17 cellular contexts compared by ENCODE assay signal in the genomic region with DNA sequence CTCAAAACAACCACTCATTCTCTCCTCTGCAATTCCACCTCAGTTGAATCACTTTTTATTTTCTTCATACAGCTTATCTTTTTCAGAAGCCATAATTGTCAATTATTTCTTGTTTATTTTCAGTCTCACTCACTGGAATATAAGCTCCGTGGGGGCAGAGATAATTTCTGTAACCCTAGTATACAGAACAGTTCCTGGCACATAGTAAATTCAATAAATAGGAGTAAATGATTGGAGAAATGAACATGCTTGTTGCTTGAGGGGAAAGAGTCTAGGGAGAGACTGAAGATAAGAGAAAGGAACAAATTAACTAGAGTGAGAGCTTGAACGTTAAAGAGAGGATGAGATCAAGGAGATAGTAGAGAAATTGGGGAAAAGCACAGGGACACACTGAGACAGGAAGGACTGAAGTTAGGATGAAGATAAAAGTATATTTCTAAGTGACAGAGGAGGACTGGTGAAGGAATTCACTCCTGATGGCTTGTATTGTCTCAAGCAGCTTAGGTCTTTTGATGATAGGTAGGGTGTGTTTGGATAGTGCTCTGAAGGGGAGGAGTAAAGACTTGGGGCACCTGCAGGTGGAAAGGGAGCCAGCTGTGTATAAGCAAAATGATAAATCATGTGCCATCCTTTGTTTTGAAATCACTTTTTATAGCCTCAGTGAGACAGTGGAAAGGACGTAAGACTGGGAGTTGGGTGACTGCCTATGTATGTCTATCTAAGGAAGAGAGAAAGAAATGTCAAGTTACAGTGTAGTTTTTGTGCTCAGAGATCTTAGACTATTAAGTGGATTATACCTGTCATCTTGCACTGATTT. TPM values are rescaled to one million over a fixed set of nuclear protein-coding genes. Genes with fewer than 3 reads are reported as not detected.
A peak's percentile ranks its signal among the peaks of the same experiment; 100 is the strongest.
DNase-seq lines count a peak whose midpoint lies in the region; ATAC-seq, FAIRE-seq and TF ChIP-seq lines count a peak whose summit lies in the region.
"Had no signal": no experiment of that assay in that cellular context is flagged by ENCODE, and none has a peak within 500 bp of the region (broad histone marks: within the 10 kb centered on the region; RNA-seq: fewer than 3 reads in every experiment).

No MANE protein-coding gene starts in this region.

- DNase-seq in BE2C (no peak), IMR-90 (no peak), GM12878 (ENCODE audit: low read depth, low spot score) (no peak), NCI-H187 (lab: John Stamatoyannopoulos, UW) (no peak), A172 (ENCODE audit: low spot score) (no peak), HTR-8/SVneo (ENCODE audit: insufficient read length, low spot score) (no peak), NCI-H1694 (lab: John Stamatoyannopoulos, UW) (no peak)
- DNase-seq: activated CD8-positive, alpha-beta T cell treated with anti-CD3 and anti-CD28 coated beads for 36 hours; body of pancreas; effector memory CD8-positive, alpha-beta T cell; heart right ventricle; lower lobe of right lung; NCI-H1930; pancreas; stimulated activated CD4-positive, alpha-beta T cell treated with anti-CD3 and anti-CD28 coated beads, Interleukin-2, amount 100 ng/mL, for 24 hours; T-helper 17 cell had no signal

- H3K9ac ChIP-seq in IMR-90 (ENCODE audit: low read depth, low read length): no peak overlapping the region
- H3K9ac ChIP-seq in GM12878 (ENCODE audit: control insufficient read depth, insufficient read depth, low read length): peak overlapping the region; percentile 95
- peak overlapping the region in 1 of 2 donors; percentile 95 for H3K9ac ChIP-seq in mucosa of rectum (ENCODE audit: low read depth in 1 of 2, low read length in 2 of 2)

- TF ChIP-seq CTCF in BE2C (IDR thresholded peaks at IDR 0.05; ENCODE audit: low read depth, low read length) (no peak), IMR-90 (conservative IDR thresholded peaks at IDR 0.05; ENCODE audit: low read depth, low read length) (no peak), GM12878 (IDR thresholded peaks at IDR 0.05 in 2 of 3, conservative IDR thresholded peaks at IDR 0.05 in 1 of 3; ENCODE audit: control insufficient read depth in 2 of 3, extremely low read depth in 1 of 3, insufficient read depth in 1 of 3, low read depth in 3 of 3, low read length in 3 of 3) (no peak)

- intact Hi-C loops in IMR-90 (cut with micrococcal nuclease) (loop anchor here (5.0 kb wide), 1 partner anchor 339 kb away; a partner anchor contains a TSS), GM12878 (cut with micrococcal nuclease; ENCODE audit: unreplicated experiment) (loop anchor here (5.0 kb wide), 1 partner anchor 201 kb away; a partner anchor contains a TSS)

- TF ChIP-seq EP300 in GM12878 (IDR thresholded peaks at IDR 0.05; ENCODE audit: borderline replicate concordance in 1 of 2, control insufficient read depth in 1 of 2, low read depth in 2 of 2, low read length in 2 of 2): no peak

- H2BK15ac ChIP-seq in IMR-90 (ENCODE audit: low read depth, low read length): no peak overlapping the region

- BruUV-seq in IMR-90 (replicated peaks; lab: Mats Ljungman, UMichigan) (TSS peak; percentile 28), GM12878 (replicated peaks; lab: Mats Ljungman, UMichigan) (TSS peak; percentile 60)

- H2AFZ ChIP-seq in IMR-90 (replicated peaks; ENCODE audit: low read length, poor library complexity): no peak overlapping the region
- H2AFZ ChIP-seq in GM12878 (ENCODE audit: control insufficient read depth, low read depth, low read length): no peak overlapping the region

- H3K4me1 ChIP-seq in BE2C: peaks cover 6% of the 10 kb centered on the region
- no peaks in the 10 kb centered on the region for H3K4me1 ChIP-seq in IMR-90 (ENCODE audit: control insufficient read depth, insufficient read depth, low read length)
- 0 out of 2 replicates have a peak, but pooled peaks cover 4% of the 10 kb centered on the region for H3K4me1 ChIP-seq in GM12878 (ENCODE audit: control insufficient read depth, insufficient read depth, low read length)
- peaks cover 11 to 12% of the 10 kb centered on the region in 2 donors for H3K4me1 ChIP-seq in mucosa of rectum (ENCODE audit: control insufficient read depth in 2 of 2, insufficient read depth in 2 of 2, low read length in 2 of 2)

- H3K79me1 ChIP-seq in IMR-90 (ENCODE audit: low read depth in 1 of 2, low read length in 2 of 2): peaks cover 26 to 38% of the 10 kb centered on the region in 2 experiments

- H4K8ac ChIP-seq in IMR-90 (ENCODE audit: low read depth in 2 of 2, low read length in 2 of 2): no peak overlapping the region

- SMC1A ChIA-PET in GM12878 (lab: Charles Lee; ENCODE audit: uncharacterized antibody, unreplicated experiment): interaction anchor here (0.7 to 1.1 kb wide), 3 partner anchors 66 to 260 kb away, joined by 3 read pairs; no protein-coding TSS in a partner anchor

- in situ Hi-C loops in IMR-90 (cut with MboI; ENCODE audit: low sequenced_read_pairs) (no loop called here), GM12878 (cut with MboI) (no loop called here)

- H3K14ac ChIP-seq in IMR-90 (replicated peaks; ENCODE audit: low read depth, low read length): no peak overlapping the region

- no peak overlapping the region for H2BK20ac ChIP-seq in IMR-90 (ENCODE audit: low read depth, low read length)

- FAIRE-seq in GM12878 (lab: Jason Lieb, UNC) (no peak), HTR-8/SVneo (lab: Jason Lieb, UNC) (no peak)
- FAIRE-seq: pancreas had no signal

- no peak overlapping the region; the same call in 1 of the 2 replicates for H3K56ac ChIP-seq in IMR-90 (ENCODE audit: extremely low read depth, insufficient read depth, low read length)

- H3K4me3 ChIP-seq in BE2C (ENCODE audit: low read depth, low read length) (peak overlapping the region; percentile 93; the same call in 1 of the 2 replicates), IMR-90 (ENCODE audit: insufficient read depth, low read depth, low read length) (no peak overlapping the region), GM12878 (peak overlapping the region; percentile 87), mucosa of rectum (ENCODE audit: low read length in 2 of 2) (peak overlapping the region; percentile 85 to 94)

- H4K91ac ChIP-seq in IMR-90 (ENCODE audit: insufficient read depth, low read depth, low read length): no peak overlapping the region

- dilution Hi-C loops in IMR-90 (cut with HindIII; ENCODE audit: low sequenced_read_pairs, unreplicated experiment): no loop called here

- no peaks in the 10 kb centered on the region for H3K27me3 ChIP-seq in BE2C
- no peaks in the 10 kb centered on the region for H3K27me3 ChIP-seq in IMR-90 (ENCODE audit: control insufficient read depth, insufficient read depth, low read length)
- H3K27me3 ChIP-seq in GM12878 (replicated peaks in 1 of 2; ENCODE audit: control insufficient read depth in 2 of 2, insufficient read depth in 2 of 2, low read length in 1 of 2): no peaks in the 10 kb centered on the region
- no peaks in the 10 kb centered on the region for H3K27me3 ChIP-seq in mucosa of rectum (ENCODE audit: control insufficient read depth in 2 of 2, insufficient read depth in 2 of 2, low read length in 2 of 2)
- H3K27me3 ChIP-seq: body of pancreas, heart right ventricle, pancreas had no signal

- H3K4me2 ChIP-seq in IMR-90 (ENCODE audit: low read depth, low read length) (no peak overlapping the region), GM12878 (ENCODE audit: control insufficient read depth, insufficient read depth) (peak overlapping the region; percentile 97)

- WGBS in IMR-90 (ENCODE audit: extremely low coverage in 2 of 2, insufficient read length in 1 of 2), 2 experiments: 80% methylated on average over 1 of the region's 3 CpGs; no CpG with 5 or more reads in 1 of the 2 experiments
- WGBS in GM12878 (ENCODE audit: insufficient coverage, insufficient replicate concordance, low lambda C conversion rate, missing lambda C conversion rate): 60% methylated on average over 3 of the region's 3 CpGs

- H2BK120ac ChIP-seq in IMR-90 (ENCODE audit: low read depth, low read length): no peak overlapping the region

- RAD21 ChIA-PET in GM12878 (lab: Charles Lee; ENCODE audit: unreplicated experiment): no interaction called here

- H4K20me1 ChIP-seq in IMR-90 (ENCODE audit: insufficient read depth, low read length): peaks cover 4% of the 10 kb centered on the region; the same call in 1 of the 2 replicates
- H4K20me1 ChIP-seq in GM12878 (ENCODE audit: control insufficient read depth, insufficient read depth): no peaks in the 10 kb centered on the region

- TF ChIP-seq POLR2A in IMR-90 (IDR thresholded peaks at IDR 0.05; ENCODE audit: low read depth, low read length): no peak
- TF ChIP-seq POLR2A in GM12878 (IDR thresholded peaks at IDR 0.05; ENCODE audit: low read depth, low read length): no peak

- no peak overlapping the region for H3K4ac ChIP-seq in IMR-90 (ENCODE audit: low read depth, low read length)

- H3K27ac ChIP-seq in IMR-90 (ENCODE audit: insufficient read depth, low read length) (no peak overlapping the region), GM12878 (ENCODE audit: control insufficient read depth, insufficient read depth) (no peak overlapping the region), mucosa of rectum (ENCODE audit: low read depth in 2 of 2, low read length in 2 of 2) (peak overlapping the region; percentile 94 to 95)
- H3K27ac ChIP-seq: lower lobe of right lung, pancreas had no signal

- no peak overlapping the region for H2AK9ac ChIP-seq in IMR-90 (replicated peaks; ENCODE audit: low read depth, low read length, poor library complexity)

- H4K5ac ChIP-seq in IMR-90 (ENCODE audit: low read depth, low read length): no peak overlapping the region

- no peaks in the 10 kb centered on the region for H3K9me3 ChIP-seq in BE2C
- no peaks in the 10 kb centered on the region; the same call in 1 of the 2 replicates for H3K9me3 ChIP-seq in IMR-90 (ENCODE audit: control insufficient read depth, insufficient read depth, low read length)
- no peaks in the 10 kb centered on the region; the same call in 2 of the 3 replicates for H3K9me3 ChIP-seq in GM12878 (replicated peaks; ENCODE audit: control insufficient read depth, insufficient read depth, low read length)
- no peaks in the 10 kb centered on the region for H3K9me3 ChIP-seq in mucosa of rectum (ENCODE audit: control insufficient read depth in 2 of 2, low read length in 2 of 2)
- H3K9me3 ChIP-seq: body of pancreas, heart right ventricle, lower lobe of right lung, pancreas had no signal

- H3K36me3 ChIP-seq in BE2C (peaks cover 13% of the 10 kb centered on the region), IMR-90 (ENCODE audit: control insufficient read depth, insufficient read depth, low read length) (peaks cover 7% of the 10 kb centered on the region; the same call in 1 of the 2 replicates), GM12878 (ENCODE audit: control insufficient read depth in 2 of 2, insufficient read depth in 2 of 2, low read length in 1 of 2) (peaks cover 0 to 7% of the 10 kb centered on the region in 2 experiments; a peak in 2 of 4 replicates), mucosa of rectum (ENCODE audit: control insufficient read depth in 2 of 2, insufficient read depth in 2 of 2, low read length in 2 of 2) (peaks cover 22 to 28% of the 10 kb centered on the region in 2 donors)

- H2AK5ac ChIP-seq in IMR-90 (ENCODE audit: low read depth, low read length): no peak overlapping the region

- POLR2A ChIA-PET in IMR-90 (lab: Charles Lee; ENCODE audit: unreplicated experiment) (no interaction called here), GM12878 (lab: Charles Lee) (no interaction called here)

- CTCF ChIA-PET in IMR-90 (lab: Yijun Ruan, JAX) (no interaction called here), GM12878 (lab: Yijun Ruan, JAX) (interaction anchor here (0.9 kb wide), 1 partner anchor 39 kb away, joined by 3 read pairs; no protein-coding TSS in a partner anchor)

- peak overlapping the region; percentile 43; the same call in 1 of the 2 replicates for H3K23ac ChIP-seq in IMR-90 (ENCODE audit: low read depth, low read length)

- H3K9me1 ChIP-seq in IMR-90 (ENCODE audit: insufficient read depth, low read length): 0 out of 2 replicates have a peak, but pooled peaks cover 2% of the 10 kb centered on the region

- no peak overlapping the region for H2BK5ac ChIP-seq in IMR-90 (ENCODE audit: low read depth, low read length, poor library complexity, severe bottlenecking)

- H3K79me2 ChIP-seq in GM12878 (ENCODE audit: control insufficient read depth, insufficient read depth, low read length): peaks cover 62% of the 10 kb centered on the region

- no peak for TF ChIP-seq RAD21 in IMR-90 (IDR thresholded peaks at IDR 0.05; ENCODE audit: low read length)
- TF ChIP-seq RAD21 in GM12878 (IDR thresholded peaks at IDR 0.05; ENCODE audit: insufficient read depth, low read depth, low read length): no peak

- no peak for ATAC-seq in IMR-90 (ENCODE audit: low read depth)
- no peak for ATAC-seq in GM12878
- ATAC-seq: activated CD8-positive, alpha-beta T cell treated with anti-CD3 and anti-CD28 coated beads for 36 hours; body of pancreas; effector memory CD8-positive, alpha-beta T cell; heart right ventricle; lower lobe of right lung; pancreas; T-helper 17 cell had no signal

- H3K18ac ChIP-seq in IMR-90 (ENCODE audit: low read depth, low read length): no peak overlapping the region

RNA-seq across cellular contexts. Expression of a gene that starts 2.2 kb away (rescaled TPM):
- polyA plus RNA-seq in BE2C (2012; ENCODE audit: insufficient read depth, insufficient read length, low read depth): 10.3 TPM
- 16.5 and 23.9 TPM in 2 replicates for total RNA-seq in IMR-90 (2012; rRNA removed)
- polyA plus RNA-seq in IMR-90 (2012; rRNA removed): 11.3 and 13.1 TPM in 2 replicates
- polyA plus RNA-seq in IMR-90 (2012; cell fraction: cytosol; rRNA removed): 2.6 and 5.3 TPM in 2 replicates
- polyA plus RNA-seq in IMR-90 (2012; cell fraction: nucleus; rRNA removed; ENCODE audit: low replicate concordance): 2.2 and 17.5 TPM in 2 replicates
- total RNA-seq in GM12878 (2013; cell fraction: nucleolus; rRNA removed): 43.9 and 50.7 TPM in 2 replicates
- 15.5 and 18.7 TPM in 2 replicates for total RNA-seq in GM12878 (2014; rRNA removed)
- total RNA-seq in GM12878 (2014; rRNA removed; fragmentation: Illumina TruSeq; extraction: Trizol): 28.1 TPM in 2 replicates
- total RNA-seq in GM12878 (2021): 24.4 and 25.7 TPM in 2 replicates
- polyA plus RNA-seq in GM12878 (2011; ENCODE audit: low read depth): 10.0 TPM
- polyA plus RNA-seq in GM12878 (2011; rRNA removed): 38.0 and 48.2 TPM in 2 replicates
- 15.2 and 15.8 TPM in 2 replicates for polyA plus RNA-seq in GM12878 (2011; cell fraction: cytosol; rRNA removed)
- 25.9 and 26.3 TPM in 2 replicates for polyA plus RNA-seq in GM12878 (2011; cell fraction: nucleus; rRNA removed)
- polyA plus RNA-seq in GM12878 (2012): 16.2 and 18.0 TPM in 2 replicates
- polyA plus RNA-seq in GM12878 (2014; fragmentation: Illumina TruSeq; extraction: Trizol): 30.7 and 37.4 TPM in 2 replicates
- polyA plus RNA-seq in GM12878 (2014; fragmentation: Nextera tagmentation; extraction: Ambion mirVana): 10 to 100 TPM; 18.9 to 23.4 TPM
- 16.9 and 17.3 TPM in 2 replicates for polyA plus RNA-seq in GM12878 (2014; rRNA removed)
- 10 to 100 TPM; 30.5 to 37.1 TPM for polyA plus RNA-seq in GM12878 (2016; fragmentation: Nextera tagmentation; extraction: Ambion mirVana)
- 16.2 and 24.1 TPM in 2 replicates for polyA minus RNA-seq in GM12878 (2011; rRNA and poly(A)+ RNA removed)
- polyA minus RNA-seq in GM12878 (2011; cell fraction: cytosol; rRNA and poly(A)+ RNA removed): 7.1 and 7.2 TPM in 2 replicates
- 10.4 and 14.0 TPM in 2 replicates for polyA minus RNA-seq in GM12878 (2011; cell fraction: nucleus; rRNA and poly(A)+ RNA removed)
- 36.6 and 38.7 TPM in 2 replicates for total RNA-seq in A172 (2014; rRNA removed; shearing (Covaris generic))

Comparison
In these comparisons a context has a peak if more than half of its experiments do, and no peak if none do; other contexts are left out.
1. H3K27ac ChIP-seq: peak in mucosa of rectum (2 of 2); none in IMR-90 (single experiment) and GM12878 (single experiment).